In the genomic region with DNA sequence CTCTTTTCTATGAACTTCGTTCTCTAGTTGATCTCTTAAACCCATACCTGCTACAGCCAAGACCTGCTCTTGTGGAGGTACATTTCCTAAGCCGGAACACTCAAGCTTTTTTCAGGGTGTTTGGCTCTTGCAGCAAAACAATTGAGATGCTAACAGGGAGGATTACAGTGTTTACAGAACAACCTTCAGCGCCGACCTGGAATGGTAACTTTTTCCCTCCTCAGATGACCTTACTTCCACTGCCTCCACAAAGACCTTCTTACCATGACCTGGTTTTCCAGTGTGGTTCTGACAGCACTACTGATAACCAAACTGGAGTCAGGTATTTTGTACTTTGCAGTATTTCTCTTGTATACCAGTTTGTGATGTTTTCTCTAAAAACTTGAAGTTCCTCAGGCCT, we compare ENCODE assay signal across 13 cellular contexts. TPM values are rescaled to one million over a fixed set of nuclear protein-coding genes. Genes with fewer than 3 reads are reported as not detected.
A peak's percentile ranks its signal among the peaks of the same experiment; 100 is the strongest.
DNase-seq lines count a peak whose midpoint lies in the region; ATAC-seq and TF ChIP-seq lines count a peak whose summit lies in the region.
"Had no signal": no experiment of that assay in that cellular context is flagged by ENCODE, and none has a peak within 500 bp of the region (broad histone marks: within the 10 kb centered on the region; RNA-seq: fewer than 3 reads in every experiment).

No MANE protein-coding gene starts in this region.

- H3K9me3 ChIP-seq in HUES6 (ENCODE audit: control insufficient read depth, insufficient read depth, low read depth, low read length) (no peaks in the 10 kb centered on the region), fibroblast of lung (ENCODE audit: control insufficient read depth, insufficient read depth, low read depth, low read length) (no peaks in the 10 kb centered on the region), neural progenitor cell (ENCODE audit: low read depth) (no peaks in the 10 kb centered on the region)
- H3K9me3 ChIP-seq: BLaER1, SJCRH30 had no signal

- intact Hi-C loops in CD14-positive monocyte (cut with micrococcal nuclease): no loop called here

- H4K20me1 ChIP-seq in fibroblast of lung (ENCODE audit: control insufficient read depth, extremely low read depth, insufficient read depth, low read length) (no peaks in the 10 kb centered on the region), neural progenitor cell (ENCODE audit: low read depth) (peaks cover 53% of the 10 kb centered on the region)

- DNase-seq in CD14-positive monocyte (ENCODE audit: low spot score): no peak
- DNase-seq in fibroblast of lung (ENCODE audit: low read depth in 2 of 2): no peak
- no peak for DNase-seq in neural progenitor cell (ENCODE audit: low spot score)
- no peak for DNase-seq in SW 1271 (lab: John Stamatoyannopoulos, UW)
- no peak for DNase-seq in NCI-H1436 treated with DMSO at 0.1 percent for 48 hours (lab: John Stamatoyannopoulos, UW)
- no peak for DNase-seq in HFFc6
- DNase-seq: activated T-cell treated with anti-CD3 and anti-CD28 coated beads for 4 hours, glutamatergic neuron, SJCRH30 had no signal

- H3K4me3 Mint-ChIP-seq in CD14-positive monocyte (no peak overlapping the region), neural progenitor cell (no peak overlapping the region), HFFc6 (no peak overlapping the region)

- H3K4me1 ChIP-seq in HUES6 (ENCODE audit: control insufficient read depth, insufficient read depth, low read length): peaks cover 16% of the 10 kb centered on the region
- no peaks in the 10 kb centered on the region for H3K4me1 ChIP-seq in fibroblast of lung (ENCODE audit: control insufficient read depth, extremely low read depth, insufficient read depth, low read length)
- H3K4me1 ChIP-seq in neural progenitor cell: peaks cover 13% of the 10 kb centered on the region
- H3K4me1 ChIP-seq: BLaER1, parathyroid adenoma, SJCRH30 had no signal

- ATAC-seq in GM19463 (IDR thresholded peaks at IDR 0.05; ENCODE audit: unreplicated experiment): no peak

- H3K27ac ChIP-seq in HUES6 (ENCODE audit: low read depth, low read length) (peak overlapping the region; percentile 62; the same call in 1 of the 2 replicates), fibroblast of lung (ENCODE audit: insufficient read depth, low read length) (peak overlapping the region; percentile 11), neural progenitor cell (peak overlapping the region; percentile 50)
- H3K27ac ChIP-seq: BLaER1, parathyroid adenoma, SJCRH30 had no signal

- no peak overlapping the region for H3K9ac ChIP-seq in HUES6 (ENCODE audit: low read length)
- no peak overlapping the region for H3K9ac ChIP-seq in fibroblast of lung (ENCODE audit: insufficient read depth, low read length)
- no peak overlapping the region for H3K9ac ChIP-seq in neural progenitor cell
- H3K9ac ChIP-seq: BLaER1, parathyroid adenoma had no signal

- H3K79me2 ChIP-seq in fibroblast of lung (ENCODE audit: control insufficient read depth, insufficient read depth, low read length) (peaks cover 9% of the 10 kb centered on the region), neural progenitor cell (ENCODE audit: low read depth) (peaks cover 35% of the 10 kb centered on the region)
- H3K79me2 ChIP-seq: parathyroid adenoma had no signal

- H3K36me3 Mint-ChIP-seq in CD14-positive monocyte (peaks cover 50 to 73% of the 10 kb centered on the region in 2 donors), neural progenitor cell (peaks cover 69% of the 10 kb centered on the region), HFFc6 (ENCODE audit: low read depth) (peaks cover 53% of the 10 kb centered on the region)

- H3K27ac Mint-ChIP-seq in CD14-positive monocyte: peak overlapping the region in 5 of 7 donors; percentile 27 to 65 (median 43)
- no peak overlapping the region for H3K27ac Mint-ChIP-seq in neural progenitor cell
- H3K27ac Mint-ChIP-seq in HFFc6: no peak overlapping the region

- H3K4me3 ChIP-seq in HUES6 (ENCODE audit: low read depth, low read length): no peak overlapping the region; the same call in 1 of the 2 replicates
- H3K4me3 ChIP-seq in fibroblast of lung (replicated peaks in 1 of 4; ENCODE audit: control extremely low read depth in 1 of 4, insufficient read depth in 1 of 4, low read depth in 3 of 4, low read length in 4 of 4): no peak overlapping the region
- H3K4me3 ChIP-seq in neural progenitor cell: no peak overlapping the region
- H3K4me3 ChIP-seq: BLaER1, SJCRH30 had no signal

- H3K4me2 ChIP-seq in fibroblast of lung (ENCODE audit: extremely low read depth, insufficient read depth, low read length) (no peak overlapping the region), neural progenitor cell (no peak overlapping the region)
- H3K4me2 ChIP-seq: BLaER1 had no signal

- H3K4me1 Mint-ChIP-seq in CD14-positive monocyte (no peaks in the 10 kb centered on the region), neural progenitor cell (no peaks in the 10 kb centered on the region), HFFc6 (ENCODE audit: low read depth) (peaks cover 39% of the 10 kb centered on the region)

- TF ChIP-seq CTCF in CD14-positive monocyte (IDR thresholded peaks at IDR 0.05) (no peak), fibroblast of lung (conservative IDR thresholded peaks at IDR 0.05 in 1 of 2, IDR thresholded peaks at IDR 0.05 in 1 of 2; ENCODE audit: low read depth in 1 of 2, low read length in 2 of 2) (no peak), neural progenitor cell (IDR thresholded peaks at IDR 0.05) (no peak), HFFc6 (IDR thresholded peaks at IDR 0.05) (no peak)

- no peak overlapping the region for H2AFZ ChIP-seq in fibroblast of lung (ENCODE audit: low read length)
- no peak overlapping the region for H2AFZ ChIP-seq in neural progenitor cell (replicated peaks)
- H2AFZ ChIP-seq: parathyroid adenoma had no signal

- H3F3A ChIP-seq in neural progenitor cell (ENCODE audit: low read depth): peaks cover 36% of the 10 kb centered on the region

- H3K36me3 ChIP-seq in HUES6 (ENCODE audit: control insufficient read depth, insufficient read depth, low read length): peaks cover 25% of the 10 kb centered on the region
- H3K36me3 ChIP-seq in fibroblast of lung (ENCODE audit: control insufficient read depth, insufficient read depth, low read length): peaks cover 1% of the 10 kb centered on the region
- H3K36me3 ChIP-seq in neural progenitor cell: peaks cover 24% of the 10 kb centered on the region

- H3K9me3 Mint-ChIP-seq in CD14-positive monocyte (peaks cover 0 to 2% (median 0%) of the 10 kb centered on the region in 7 donors), neural progenitor cell (no peaks in the 10 kb centered on the region), HFFc6 (no peaks in the 10 kb centered on the region)

- H3K27me3 ChIP-seq in HUES6 (ENCODE audit: control insufficient read depth, insufficient read depth, low read length): no peaks in the 10 kb centered on the region
- H3K27me3 ChIP-seq in fibroblast of lung (ENCODE audit: control insufficient read depth, insufficient read depth, low read length): no peaks in the 10 kb centered on the region
- no peaks in the 10 kb centered on the region for H3K27me3 ChIP-seq in neural progenitor cell
- H3K27me3 ChIP-seq: BLaER1, SJCRH30 had no signal

- H3K27me3 Mint-ChIP-seq in CD14-positive monocyte (ENCODE audit: low read depth in 3 of 3) (no peaks in the 10 kb centered on the region), neural progenitor cell (ENCODE audit: insufficient read depth, low read depth) (no peaks in the 10 kb centered on the region), HFFc6 (ENCODE audit: insufficient read depth) (no peaks in the 10 kb centered on the region)

RNA-seq across cellular contexts. Expression of a gene that starts 0.5 kb away (rescaled TPM):
- under 1 TPM in 1 of 2 donors, not detected in 1; 0.15 TPM for polyA plus RNA-seq in CD14-positive monocyte
- 7.4 and 7.7 TPM in 2 replicates for total RNA-seq in fibroblast of lung
- polyA plus RNA-seq in fibroblast of lung: 1.3 and 2.0 TPM in 2 replicates
- 0.13 and 0.66 TPM in 2 replicates for polyA plus RNA-seq in fibroblast of lung (2012)
- polyA minus RNA-seq in fibroblast of lung (ENCODE audit: low replicate concordance): not detected in 2 replicates
- total RNA-seq in neural progenitor cell (ENCODE audit: low replicate concordance): 0.88 and 2.1 TPM in 2 replicates
- total RNA-seq in HFFc6 (2021; fragmentation: NEBNext Ultra II Directional; extraction: Animal tissue kit (Norgen Biotek cat#: 25700)): 1 to 10 TPM in 1 of 6 experiments, under 1 TPM in 4, not detected in 1; 0.17 to 1.3 (median 0.30) TPM

RNA-seq across cellular contexts. Expression of a gene that starts 18.9 kb away (rescaled TPM):
- polyA plus RNA-seq in CD14-positive monocyte: 1 to 10 TPM; 5.8 to 6.1 TPM
- 24.4 and 25.4 TPM in 2 replicates for total RNA-seq in fibroblast of lung
- 16.0 and 21.1 TPM in 2 replicates for polyA plus RNA-seq in fibroblast of lung
- polyA plus RNA-seq in fibroblast of lung (2012): 14.3 and 17.6 TPM in 2 replicates
- polyA minus RNA-seq in fibroblast of lung (ENCODE audit: low replicate concordance): 4.2 and 11.9 TPM in 2 replicates
- 53.2 and 58.3 TPM in 2 replicates for total RNA-seq in neural progenitor cell (ENCODE audit: low replicate concordance)
- total RNA-seq in HFFc6 (2021; fragmentation: NEBNext Ultra II Directional; extraction: Animal tissue kit (Norgen Biotek cat#: 25700)): 10 to 100 TPM; 15.2 to 20.3 (median 18.7) TPM

Comparison
In these comparisons a context has a peak if more than half of its experiments do, and no peak if none do; other contexts are left out.
1. H3K27ac Mint-ChIP-seq: peak in CD14-positive monocyte (5 of 7); none in neural progenitor cell (single experiment) and HFFc6 (single experiment).
2. H3K27ac ChIP-seq: peak in every context shown above with its lines; median percentile 62 in HUES6; 50 in neural progenitor cell; 11 in fibroblast of lung.